In the genomic region with DNA sequence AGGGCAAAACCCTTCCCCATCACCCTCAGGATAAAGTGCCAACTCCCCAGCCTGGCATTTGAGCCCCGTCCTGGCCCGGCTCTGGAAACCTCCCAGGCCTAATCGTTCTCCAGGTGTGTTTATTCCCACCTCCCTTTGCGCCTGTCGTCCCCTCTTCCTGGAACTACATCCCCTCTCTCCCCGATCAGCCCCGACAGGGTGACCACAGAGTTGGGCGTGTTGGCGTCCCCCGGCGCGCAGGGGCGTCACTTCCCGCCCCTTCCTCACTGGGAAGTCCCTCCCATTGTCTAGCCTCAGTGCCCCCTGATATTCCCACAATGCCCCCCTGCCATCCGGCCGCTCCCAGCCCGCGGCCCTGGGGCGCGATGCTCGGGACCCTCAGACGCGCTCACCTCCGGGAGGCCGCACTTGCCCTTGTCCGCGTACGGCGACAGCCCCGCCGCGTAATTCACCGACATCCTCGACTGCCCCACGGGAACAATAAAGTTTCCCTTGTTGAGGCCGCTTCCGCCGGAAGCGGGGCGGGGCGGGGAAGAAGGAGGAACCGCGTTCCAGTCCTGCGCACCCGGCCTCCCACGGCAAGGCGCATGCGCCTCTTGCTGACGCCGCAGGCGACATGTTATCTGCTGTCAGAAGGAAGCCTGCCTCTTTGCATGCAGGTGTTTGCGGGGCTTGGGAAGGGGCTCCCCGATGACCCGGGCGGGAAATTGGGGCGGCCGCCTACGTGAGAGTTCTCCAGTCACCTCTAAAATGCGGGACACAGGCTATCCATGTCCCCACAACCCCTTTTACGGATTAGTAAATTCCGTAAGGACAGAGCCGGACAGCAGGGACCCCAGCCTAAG, we compare ENCODE assay signal across 8 cellular contexts. TPM values are rescaled to one million over a fixed set of nuclear protein-coding genes. Genes with fewer than 3 reads are reported as not detected.
DNase-seq lines count a peak whose midpoint lies in the region; TF ChIP-seq lines count a peak whose summit lies in the region.

Gene ANKRD24, plus strand, starts transcription at position 608 of the 845 bp plus-strand sequence. CDS start 3,737 bp downstream, outside the sequence.
Gene SIRT6, minus strand, starts transcription at position 482 of the 845 bp plus-strand sequence. Its CDS starts 24 bp downstream, at position 458.

- no peaks in the 10 kb centered on the region for H3F3A ChIP-seq in GM23248 (ENCODE audit: insufficient read depth)

- no peaks in the 10 kb centered on the region for H3K36me3 ChIP-seq in GM23248 (ENCODE audit: low read depth)

- H4K20me1 ChIP-seq in GM23248 (ENCODE audit: insufficient read depth): no peaks in the 10 kb centered on the region

- H3K4me3 Mint-ChIP-seq in nephron: peak within 1 kb of the TSS; percentile 97 to 98 (median 98)

- peak within 1 kb of the TSS; percentile 87 for H3K9ac ChIP-seq in GM23248

- peaks cover 11% of the 10 kb centered on the region for H3K4me1 Mint-ChIP-seq in nephron

- peak within 1 kb of the TSS; percentile 92 for H3K4me2 ChIP-seq in GM23248 (ENCODE audit: unreplicated experiment)

- 0 to 2% methylated on average over 45 to 62 of the region's 62 CpGs for WGBS in GM23248 (ENCODE audit: low coverage in 1 of 2, low lambda C conversion rate in 2 of 2, missing lambda C conversion rate in 2 of 2), 2 experiments

- H3K79me2 ChIP-seq in GM23248 (ENCODE audit: insufficient read depth): peaks cover 22% of the 10 kb centered on the region

- no peaks in the 10 kb centered on the region for H3K9me2 ChIP-seq in GM23248 (ENCODE audit: insufficient read depth)

- peak within 1 kb of the TSS; percentile 95 for H2AFZ ChIP-seq in GM23248

- DNase-seq in DMS53 treated with DMSO at 0.1 percent for 48 hours (lab: John Stamatoyannopoulos, UW; ENCODE audit: unreplicated experiment): peak; percentile 81
- peak; percentile 98 for DNase-seq in GM23248
- peak; percentile 95 for DNase-seq in LoVo (ENCODE audit: low spot score)
- peak; percentile 91 to 93 for DNase-seq in SHP77 (lab: John Stamatoyannopoulos, UW)
- DNase-seq in activated effector memory CD4-positive, alpha-beta T cell treated with anti-CD3 and anti-CD28 coated beads, Interleukin-2, amount 50 U/mL, for 16 hours: peak; percentile 99
- DNase-seq in fibroblast of the aortic adventitia (ENCODE audit: low read depth): peak; percentile 95
- DNase-seq in stimulated activated naive CD4-positive, alpha-beta T cell treated with Interleukin-2 at 50 U/mL for 16 hours (lab: John Stamatoyannopoulos, UW): peak; percentile 93

- in situ Hi-C loops in GM23248 (cut with MboI): no loop called here

- H3K4me1 ChIP-seq in GM23248 (ENCODE audit: insufficient read depth): peaks cover 7% of the 10 kb centered on the region; the same call in 1 of the 2 replicates

- H3K9me3 Mint-ChIP-seq in nephron: no peaks in the 10 kb centered on the region

- H3K27ac Mint-ChIP-seq in nephron: peak within 1 kb of the TSS; percentile 80 to 93 (median 91)

- H3K36me3 Mint-ChIP-seq in nephron (ENCODE audit: low read depth): peaks cover 17% of the 10 kb centered on the region

- H3K4me3 ChIP-seq in GM23248: peak within 1 kb of the TSS; percentile 93
- H3K4me3 ChIP-seq in fibroblast of the aortic adventitia (ENCODE audit: low read depth, low read length): peak within 1 kb of the TSS; percentile 98

- peak within 1 kb of the TSS; percentile 57 for H3K27ac ChIP-seq in GM23248

- H3K27me3 ChIP-seq in GM23248 (replicated peaks; ENCODE audit: insufficient read depth): no peaks in the 10 kb centered on the region

- no peaks in the 10 kb centered on the region for H3K9me3 ChIP-seq in GM23248 (ENCODE audit: low read depth)

- peaks cover 13% of the 10 kb centered on the region for H3K27me3 Mint-ChIP-seq in nephron (ENCODE audit: low read depth)

- TF ChIP-seq CTCF in fibroblast of the aortic adventitia (IDR thresholded peaks at IDR 0.05; ENCODE audit: insufficient read depth, low read length): no peak
- TF ChIP-seq CTCF in nephron (IDR thresholded peaks at IDR 0.05; ENCODE audit: unreplicated experiment in 3 of 3): no peak

RNA-seq across cellular contexts. Expression of gene ANKRD24, which starts in this region (rescaled TPM):
- 0.54 and 3.3 TPM in 2 replicates for total RNA-seq in GM23248 (2014; rRNA removed; shearing (Covaris generic))
- polyA plus RNA-seq in GM23248 (2016; fragmentation: Nextera tagmentation; extraction: Ambion mirVana): 0.14 and 0.46 TPM in 2 replicates
- total RNA-seq in fibroblast of the aortic adventitia (ENCODE audit: low replicate concordance): 0.99 and 5.1 TPM in 2 replicates

RNA-seq across cellular contexts. Expression of gene SIRT6, which starts in this region (rescaled TPM):
- total RNA-seq in GM23248 (2014; rRNA removed; shearing (Covaris generic)): 12.0 and 14.4 TPM in 2 replicates
- 19.6 and 20.0 TPM in 2 replicates for polyA plus RNA-seq in GM23248 (2016; fragmentation: Nextera tagmentation; extraction: Ambion mirVana)
- total RNA-seq in fibroblast of the aortic adventitia (ENCODE audit: low replicate concordance): 12.6 and 14.7 TPM in 2 replicates

Comparison
In these comparisons a context has a peak if more than half of its experiments do, and no peak if none do; other contexts are left out.
1. Peak in every context shown above with its lines: DNase-seq, H3K4me3 ChIP-seq and H3K27ac ChIP-seq.